Comparison of ENCODE assay signal across 31 cellular contexts in the genomic region with DNA sequence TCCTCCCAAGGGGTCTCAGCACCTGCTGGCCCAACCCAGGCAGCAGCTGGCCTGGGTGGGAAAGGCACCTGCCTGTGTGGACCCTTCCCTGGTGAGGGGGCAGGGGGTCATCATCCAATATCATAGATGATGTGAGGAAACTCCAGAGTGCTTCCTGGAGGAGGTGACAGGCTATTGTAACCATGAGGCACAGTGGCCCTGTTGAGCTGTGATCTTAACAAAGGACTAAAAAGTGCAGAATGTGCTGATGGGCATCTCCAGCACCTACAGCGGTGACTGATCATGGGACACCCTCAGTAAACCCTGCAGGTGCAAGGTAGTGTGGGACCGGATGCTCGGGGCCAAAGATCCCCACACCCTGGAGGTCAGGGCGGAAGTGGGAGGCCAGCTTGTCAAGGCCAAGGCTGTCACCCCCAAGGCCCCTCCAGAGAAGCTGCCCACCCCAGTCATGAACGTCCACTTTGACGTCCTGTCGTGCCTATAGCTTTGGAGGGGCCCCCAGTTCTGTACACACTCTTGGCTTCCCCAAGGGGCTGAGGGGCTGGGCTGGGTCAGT. TPM values are rescaled to one million over a fixed set of nuclear protein-coding genes. Genes with fewer than 3 reads are reported as not detected.
"Had no signal": no experiment of that assay in that cellular context is flagged by ENCODE, and none has a peak within 500 bp of the region (broad histone marks: within the 10 kb centered on the region; RNA-seq: fewer than 3 reads in every experiment).

No MANE protein-coding gene starts in this region.

- H3K27ac ChIP-seq: breast epithelium, esophagus muscularis mucosa, foreskin keratinocyte, heart left ventricle, pancreas, prostate gland, sigmoid colon, stomach, tibial artery had no signal

- H3K27me3 ChIP-seq: breast epithelium, foreskin keratinocyte had no signal

- H3K4me3 Mint-ChIP-seq: activated CD4-positive, alpha-beta memory T cell treated with anti-CD3 and anti-CD28 coated beads for 36 hours; activated CD4-positive, alpha-beta T cell treated with anti-CD3 and anti-CD28 coated beads, Interleukin-2, amount 10 ng/mL, durations not matched to agents 24 days and 14 days; central memory CD8-positive, alpha-beta T cell; dendritic cell treated with granulocyte-macrophage colony-stimulating factor and Interleukin-4, amounts not matched to agents 40 ng/mL and 50 ng/mL, for 4 days; endodermal cell; natural killer cell treated with Interleukin-12 subunit alpha and Interleukin-12 subunit beta and Interleukin-15 and Interleukin-18, amount 100 ng/mL, for 72 hours; stimulated activated naive B cell treated with anti-CD40 and anti-IgM and Interleukin-4, amounts not matched to agents 10 μg/mL and 1 μg/mL and 100 μg/mL, for 72 hours; T-helper 17 cell had no signal

- DNase-seq: activated CD4-positive, alpha-beta memory T cell treated with anti-CD3 and anti-CD28 coated beads for 36 hours; activated CD4-positive, alpha-beta T cell treated with anti-CD3 and anti-CD28 coated beads, Interleukin-2, amount 10 ng/mL, durations not matched to agents 24 days and 14 days; activated CD4-positive, CD25-positive, alpha-beta regulatory T cell treated with anti-CD3 and anti-CD28 coated beads, Interleukin-2, amount 50 U/mL, for 72 hours; activated CD8-positive, alpha-beta memory T cell treated with anti-CD3 and anti-CD28 coated beads, Interleukin-2, amount 50 U/mL, for 4 hours; activated gamma-delta T cell; activated naive CD4-positive, alpha-beta T cell treated with anti-CD3 and anti-CD28 coated beads, Interleukin-2, amount 50 U/mL, for 16 hours; activated T-cell treated with anti-CD3 and anti-CD28 coated beads, Interleukin-2, amount 50 U/mL, for 1 hour; amygdala; endodermal cell; foreskin keratinocyte; left ventricle myocardium superior; retina; sigmoid colon; stimulated activated CD4-positive, alpha-beta T cell treated with anti-CD3 and anti-CD28 coated beads, Interleukin-4, amount 100 ng/mL, for 4 hours; stimulated activated CD8-positive, alpha-beta memory T cell treated with anti-CD3 and anti-CD28 coated beads, Interleukin-4, amount 100 ng/mL, for 48 hours; stimulated activated naive B cell treated with anti-CD40 and anti-IgM and Interleukin-4, amounts not matched to agents 10 μg/mL and 1 μg/mL and 100 μg/mL, for 72 hours; T1000; tibial artery had no signal

- H3K27me3 Mint-ChIP-seq: stimulated activated naive B cell treated with anti-CD40 and anti-IgM and Interleukin-4, amounts not matched to agents 10 μg/mL and 1 μg/mL and 100 μg/mL, for 72 hours had no signal

- H3K4me1 Mint-ChIP-seq: central memory CD8-positive, alpha-beta T cell; endodermal cell had no signal

- H3K4me3 ChIP-seq: breast epithelium, esophagus muscularis mucosa, heart left ventricle, mucosa of descending colon, pancreas, prostate gland, sigmoid colon, stomach, tibial artery had no signal

- H3K4me1 ChIP-seq: foreskin keratinocyte had no signal

- ATAC-seq: foreskin keratinocyte; heart left ventricle; left ventricle myocardium superior; natural killer cell treated with Interleukin-12 subunit alpha and Interleukin-12 subunit beta and Interleukin-15 and Interleukin-18, amount 100 ng/mL, for 72 hours; stimulated activated naive B cell treated with anti-CD40 and anti-IgM and Interleukin-4, amounts not matched to agents 10 μg/mL and 1 μg/mL and 100 μg/mL, for 72 hours; T-helper 17 cell had no signal

- H3K27ac Mint-ChIP-seq: activated CD4-positive, alpha-beta memory T cell treated with anti-CD3 and anti-CD28 coated beads for 36 hours; activated CD4-positive, alpha-beta T cell treated with anti-CD3 and anti-CD28 coated beads, Interleukin-2, amount 10 ng/mL, durations not matched to agents 24 days and 14 days; dendritic cell treated with granulocyte-macrophage colony-stimulating factor and Interleukin-4, amounts not matched to agents 40 ng/mL and 50 ng/mL, for 4 days; endodermal cell; natural killer cell treated with Interleukin-12 subunit alpha and Interleukin-12 subunit beta and Interleukin-15 and Interleukin-18, amount 100 ng/mL, for 72 hours; stimulated activated naive B cell treated with anti-CD40 and anti-IgM and Interleukin-4, amounts not matched to agents 10 μg/mL and 1 μg/mL and 100 μg/mL, for 72 hours; T-helper 17 cell had no signal

- FAIRE-seq: islet of Langerhans, pancreas, small intestine had no signal

- H3K36me3 ChIP-seq: breast epithelium, heart left ventricle, pancreas, prostate gland, sigmoid colon, stomach, tibial artery had no signal

- H3K9me3 ChIP-seq: breast epithelium, esophagus muscularis mucosa, heart left ventricle, mucosa of descending colon, pancreas, prostate gland, sigmoid colon, stomach, tibial artery had no signal

- H3K36me3 Mint-ChIP-seq: activated CD4-positive, alpha-beta memory T cell treated with anti-CD3 and anti-CD28 coated beads for 36 hours; natural killer cell treated with Interleukin-12 subunit alpha and Interleukin-12 subunit beta and Interleukin-15 and Interleukin-18, amount 100 ng/mL, for 72 hours had no signal

- H3K9me3 Mint-ChIP-seq: activated CD4-positive, alpha-beta memory T cell treated with anti-CD3 and anti-CD28 coated beads for 36 hours; activated CD4-positive, alpha-beta T cell treated with anti-CD3 and anti-CD28 coated beads, Interleukin-2, amount 10 ng/mL, durations not matched to agents 24 days and 14 days; central memory CD8-positive, alpha-beta T cell; dendritic cell treated with granulocyte-macrophage colony-stimulating factor and Interleukin-4, amounts not matched to agents 40 ng/mL and 50 ng/mL, for 4 days; endodermal cell; natural killer cell treated with Interleukin-12 subunit alpha and Interleukin-12 subunit beta and Interleukin-15 and Interleukin-18, amount 100 ng/mL, for 72 hours; stimulated activated naive B cell treated with anti-CD40 and anti-IgM and Interleukin-4, amounts not matched to agents 10 μg/mL and 1 μg/mL and 100 μg/mL, for 72 hours had no signal

RNA-seq across cellular contexts. Expression of gene MMP17, which starts 7.5 kb away (rescaled TPM):
- total RNA-seq: natural killer cell treated with Interleukin-12 subunit alpha and Interleukin-12 subunit beta and Interleukin-15 and Interleukin-18, amount 100 ng/mL, for 72 hours had no signal
